Comparison of ENCODE assay signal across 2 cellular contexts in the genomic region with DNA sequence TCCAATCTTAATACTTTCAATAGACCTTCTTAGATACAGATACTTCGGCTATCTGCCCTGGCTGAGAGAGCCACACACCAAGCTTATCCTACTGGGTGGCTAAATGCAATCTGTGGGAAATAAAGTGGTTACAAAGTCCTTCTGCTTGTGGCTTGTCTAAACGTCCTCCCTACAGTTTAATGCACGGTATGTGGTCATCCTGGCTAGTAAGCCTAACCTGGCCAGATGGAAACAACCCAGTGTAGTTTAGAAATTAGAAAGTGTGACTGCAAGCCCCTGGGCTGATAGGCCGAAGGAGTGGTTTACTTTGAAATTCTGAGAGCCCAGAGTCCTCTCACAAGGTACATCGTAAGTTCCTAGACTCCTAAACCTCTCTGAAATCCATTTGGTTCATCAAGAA.
TF ChIP-seq lines count a peak whose summit lies in the region.

No MANE protein-coding gene starts in this region.

TF ChIP-seq in GM23338, 12 proteins besides CTCF, POLR2A, EP300 and RAD21 (continues in another document):
- TF ChIP-seq, protein P1, sequence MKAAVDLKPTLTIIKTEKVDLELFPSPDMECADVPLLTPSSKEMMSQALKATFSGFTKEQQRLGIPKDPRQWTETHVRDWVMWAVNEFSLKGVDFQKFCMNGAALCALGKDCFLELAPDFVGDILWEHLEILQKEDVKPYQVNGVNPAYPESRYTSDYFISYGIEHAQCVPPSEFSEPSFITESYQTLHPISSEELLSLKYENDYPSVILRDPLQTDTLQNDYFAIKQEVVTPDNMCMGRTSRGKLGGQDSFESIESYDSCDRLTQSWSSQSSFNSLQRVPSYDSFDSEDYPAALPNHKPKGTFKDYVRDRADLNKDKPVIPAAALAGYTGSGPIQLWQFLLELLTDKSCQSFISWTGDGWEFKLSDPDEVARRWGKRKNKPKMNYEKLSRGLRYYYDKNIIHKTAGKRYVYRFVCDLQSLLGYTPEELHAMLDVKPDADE (IDR thresholded peaks at IDR 0.05) = no peak
- TF ChIP-seq POLR2AphosphoS5 (IDR thresholded peaks at IDR 0.05; ENCODE audit: low read depth) (no peak), NANOG (IDR thresholded peaks at IDR 0.05; ENCODE audit: borderline replicate concordance) (no peak), EZH2 (IDR thresholded peaks at IDR 0.05; ENCODE audit: low read depth, unreplicated experiment) (no peak), JUNB (IDR thresholded peaks at IDR 0.05; ENCODE audit: unreplicated experiment) (no peak), ZNF114 (CRISPR knock-in tag; IDR thresholded peaks at IDR 0.05) (no peak), EZH2phosphoT487 (IDR thresholded peaks at IDR 0.05; ENCODE audit: unreplicated experiment) (no peak), ZNF331 (CRISPR knock-in tag; IDR thresholded peaks at IDR 0.05; ENCODE audit: low read depth) (no peak), STAT1 (IDR thresholded peaks at IDR 0.05; ENCODE audit: unreplicated experiment) (no peak)
- TF ChIP-seq, protein P2, sequence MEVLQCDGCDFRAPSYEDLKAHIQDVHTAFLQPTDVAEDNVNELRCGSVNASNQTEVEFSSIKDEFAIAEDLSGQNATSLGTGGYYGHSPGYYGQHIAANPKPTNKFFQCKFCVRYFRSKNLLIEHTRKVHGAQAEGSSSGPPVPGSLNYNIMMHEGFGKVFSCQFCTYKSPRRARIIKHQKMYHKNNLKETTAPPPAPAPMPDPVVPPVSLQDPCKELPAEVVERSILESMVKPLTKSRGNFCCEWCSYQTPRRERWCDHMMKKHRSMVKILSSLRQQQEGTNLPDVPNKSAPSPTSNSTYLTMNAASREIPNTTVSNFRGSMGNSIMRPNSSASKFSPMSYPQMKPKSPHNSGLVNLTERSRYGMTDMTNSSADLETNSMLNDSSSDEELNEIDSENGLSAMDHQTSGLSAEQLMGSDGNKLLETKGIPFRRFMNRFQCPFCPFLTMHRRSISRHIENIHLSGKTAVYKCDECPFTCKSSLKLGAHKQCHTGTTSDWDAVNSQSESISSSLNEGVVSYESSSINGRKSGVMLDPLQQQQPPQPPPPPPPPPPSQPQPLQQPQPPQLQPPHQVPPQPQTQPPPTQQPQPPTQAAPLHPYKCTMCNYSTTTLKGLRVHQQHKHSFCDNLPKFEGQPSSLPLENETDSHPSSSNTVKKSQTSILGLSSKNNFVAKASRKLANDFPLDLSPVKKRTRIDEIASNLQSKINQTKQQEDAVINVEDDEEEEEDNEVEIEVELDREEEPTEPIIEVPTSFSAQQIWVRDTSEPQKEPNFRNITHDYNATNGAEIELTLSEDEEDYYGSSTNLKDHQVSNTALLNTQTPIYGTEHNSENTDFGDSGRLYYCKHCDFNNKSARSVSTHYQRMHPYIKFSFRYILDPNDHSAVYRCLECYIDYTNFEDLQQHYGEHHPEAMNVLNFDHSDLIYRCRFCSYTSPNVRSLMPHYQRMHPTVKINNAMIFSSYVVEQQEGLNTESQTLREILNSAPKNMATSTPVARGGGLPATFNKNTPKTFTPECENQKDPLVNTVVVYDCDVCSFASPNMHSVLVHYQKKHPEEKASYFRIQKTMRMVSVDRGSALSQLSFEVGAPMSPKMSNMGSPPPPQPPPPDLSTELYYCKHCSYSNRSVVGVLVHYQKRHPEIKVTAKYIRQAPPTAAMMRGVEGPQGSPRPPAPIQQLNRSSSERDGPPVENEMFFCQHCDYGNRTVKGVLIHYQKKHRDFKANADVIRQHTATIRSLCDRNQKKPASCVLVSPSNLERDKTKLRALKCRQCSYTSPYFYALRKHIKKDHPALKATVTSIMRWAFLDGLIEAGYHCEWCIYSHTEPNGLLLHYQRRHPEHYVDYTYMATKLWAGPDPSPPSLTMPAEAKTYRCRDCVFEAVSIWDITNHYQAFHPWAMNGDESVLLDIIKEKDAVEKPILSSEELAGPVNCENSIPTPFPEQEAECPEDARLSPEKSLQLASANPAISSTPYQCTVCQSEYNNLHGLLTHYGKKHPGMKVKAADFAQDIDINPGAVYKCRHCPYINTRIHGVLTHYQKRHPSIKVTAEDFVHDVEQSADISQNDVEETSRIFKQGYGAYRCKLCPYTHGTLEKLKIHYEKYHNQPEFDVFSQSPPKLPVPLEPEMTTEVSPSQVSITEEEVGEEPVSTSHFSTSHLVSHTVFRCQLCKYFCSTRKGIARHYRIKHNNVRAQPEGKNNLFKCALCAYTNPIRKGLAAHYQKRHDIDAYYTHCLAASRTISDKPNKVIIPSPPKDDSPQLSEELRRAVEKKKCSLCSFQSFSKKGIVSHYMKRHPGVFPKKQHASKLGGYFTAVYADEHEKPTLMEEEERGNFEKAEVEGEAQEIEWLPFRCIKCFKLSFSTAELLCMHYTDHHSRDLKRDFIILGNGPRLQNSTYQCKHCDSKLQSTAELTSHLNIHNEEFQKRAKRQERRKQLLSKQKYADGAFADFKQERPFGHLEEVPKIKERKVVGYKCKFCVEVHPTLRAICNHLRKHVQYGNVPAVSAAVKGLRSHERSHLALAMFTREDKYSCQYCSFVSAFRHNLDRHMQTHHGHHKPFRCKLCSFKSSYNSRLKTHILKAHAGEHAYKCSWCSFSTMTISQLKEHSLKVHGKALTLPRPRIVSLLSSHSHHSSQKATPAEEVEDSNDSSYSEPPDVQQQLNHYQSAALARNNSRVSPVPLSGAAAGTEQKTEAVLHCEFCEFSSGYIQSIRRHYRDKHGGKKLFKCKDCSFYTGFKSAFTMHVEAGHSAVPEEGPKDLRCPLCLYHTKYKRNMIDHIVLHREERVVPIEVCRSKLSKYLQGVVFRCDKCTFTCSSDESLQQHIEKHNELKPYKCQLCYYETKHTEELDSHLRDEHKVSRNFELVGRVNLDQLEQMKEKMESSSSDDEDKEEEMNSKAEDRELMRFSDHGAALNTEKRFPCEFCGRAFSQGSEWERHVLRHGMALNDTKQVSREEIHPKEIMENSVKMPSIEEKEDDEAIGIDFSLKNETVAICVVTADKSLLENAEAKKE (CRISPR knock-in tag; IDR thresholded peaks at IDR 0.05) = no peak

TF ChIP-seq in H1, 55 proteins besides CTCF, POLR2A, EP300 and RAD21:
- no peak for TF ChIP-seq CBX8 (IDR thresholded peaks at IDR 0.05; ENCODE audit: borderline replicate concordance, low read depth, low read length)
